In genomic region chr20:43666376-43667328, GRCh38 we compare ENCODE assay signal across 8 cellular contexts. TPM values are rescaled to one million over a fixed set of nuclear protein-coding genes. Genes with fewer than 3 reads are reported as not detected.
DNase-seq lines count a peak whose midpoint lies in the region; ATAC-seq and TF ChIP-seq lines count a peak whose summit lies in the region.

Gene MYBL2 (plus strand): TSS chr20:43667114. CDS start chr20:43667284, 170 bp downstream.

- peak within 1 kb of the TSS; percentile 82 for H3K4me3 Mint-ChIP-seq in glutamatergic neuron (ENCODE audit: unreplicated experiment)

- H3K27me3 ChIP-seq in SJSA1 (replicated peaks) = no peaks in the 10 kb centered on the region

- peaks cover 2% of the 10 kb centered on the region for H3K9me3 Mint-ChIP-seq in glutamatergic neuron (ENCODE audit: unreplicated experiment)

- H3K36me3 ChIP-seq in SJSA1 = peaks cover 7% of the 10 kb centered on the region

- H3K27me3 Mint-ChIP-seq in glutamatergic neuron (ENCODE audit: unreplicated experiment) = no peaks in the 10 kb centered on the region

- H3K9me3 ChIP-seq in SJSA1 (replicated peaks) = peaks cover 2% of the 10 kb centered on the region; the same call in 1 of the 2 replicates

- H3K4me3 ChIP-seq in SJSA1 = peak within 1 kb of the TSS; percentile 61
- peak within 1 kb of the TSS; percentile 58 for H3K4me3 ChIP-seq in retinal pigment epithelial cell (ENCODE audit: low read length)

- no peaks in the 10 kb centered on the region for H3K4me1 Mint-ChIP-seq in glutamatergic neuron (ENCODE audit: low read depth, unreplicated experiment)

- DNase-seq in EL (peak; percentile 74), SJSA1 (ENCODE audit: low read depth in 1 of 2, low spot score in 2 of 2) (peak; percentile 28 to 69), activated gamma-delta T cell (lab: John Stamatoyannopoulos, UW) (peak; percentile 49), glutamatergic neuron (peak; percentile 80), retinal pigment epithelial cell (ENCODE audit: low read depth) (peak; percentile 13), globus pallidus (ENCODE audit: low spot score) (no peak)

- no peak for TF ChIP-seq RAD21 in Ishikawa (IDR thresholded peaks at IDR 0.05; ENCODE audit: low read depth)

- peak within 1 kb of the TSS; percentile 58 for H3K27ac ChIP-seq in SJSA1

- no peak for TF ChIP-seq CTCF in glutamatergic neuron (IDR thresholded peaks at IDR 0.05; ENCODE audit: partially characterized antibody, unreplicated experiment)
- TF ChIP-seq CTCF in retinal pigment epithelial cell (conservative IDR thresholded peaks at IDR 0.05; ENCODE audit: low read depth, low read length) = no peak

- peak; percentile 67 for ATAC-seq in GM21576 (IDR thresholded peaks at IDR 0.05; ENCODE audit: unreplicated experiment)

- peaks cover 15% of the 10 kb centered on the region for H3K4me1 ChIP-seq in SJSA1 (replicated peaks)

- no peak for TF ChIP-seq EP300 in Ishikawa (IDR thresholded peaks at IDR 0.05; ENCODE audit: borderline replicate concordance)

- no peaks in the 10 kb centered on the region for H3K36me3 Mint-ChIP-seq in glutamatergic neuron (ENCODE audit: unreplicated experiment)

- peak within 1 kb of the TSS; percentile 48 for H3K27ac Mint-ChIP-seq in glutamatergic neuron (ENCODE audit: unreplicated experiment)

TF ChIP-seq in Ishikawa, 13 proteins besides CTCF, POLR2A, EP300 and RAD21:
- TF ChIP-seq ZBTB7A (IDR thresholded peaks at IDR 0.05; ENCODE audit: low read depth) (peak; percentile 18; the same call in 1 of the 2 replicates), TAF1 (IDR thresholded peaks at IDR 0.05; ENCODE audit: low read depth) (peak; percentile 42; the same call in 1 of the 2 replicates), FOXM1 (IDR thresholded peaks at IDR 0.05; ENCODE audit: borderline replicate concordance, low read depth) (no peak), MAX (IDR thresholded peaks at IDR 0.05) (peak; percentile 94)
TF ChIP-seq in Ishikawa: peak in this region for 3.

RNA-seq across cellular contexts. Expression of gene MYBL2, which starts in this region (rescaled TPM):
- 73.6 and 80.8 TPM in 2 replicates for total RNA-seq in SJSA1 (2014; rRNA removed; shearing (Covaris generic))
- 19.0 TPM for total RNA-seq in glutamatergic neuron (ENCODE audit: unreplicated experiment)
